ENCODE assay signal across 9 cellular contexts in the genomic region with DNA sequence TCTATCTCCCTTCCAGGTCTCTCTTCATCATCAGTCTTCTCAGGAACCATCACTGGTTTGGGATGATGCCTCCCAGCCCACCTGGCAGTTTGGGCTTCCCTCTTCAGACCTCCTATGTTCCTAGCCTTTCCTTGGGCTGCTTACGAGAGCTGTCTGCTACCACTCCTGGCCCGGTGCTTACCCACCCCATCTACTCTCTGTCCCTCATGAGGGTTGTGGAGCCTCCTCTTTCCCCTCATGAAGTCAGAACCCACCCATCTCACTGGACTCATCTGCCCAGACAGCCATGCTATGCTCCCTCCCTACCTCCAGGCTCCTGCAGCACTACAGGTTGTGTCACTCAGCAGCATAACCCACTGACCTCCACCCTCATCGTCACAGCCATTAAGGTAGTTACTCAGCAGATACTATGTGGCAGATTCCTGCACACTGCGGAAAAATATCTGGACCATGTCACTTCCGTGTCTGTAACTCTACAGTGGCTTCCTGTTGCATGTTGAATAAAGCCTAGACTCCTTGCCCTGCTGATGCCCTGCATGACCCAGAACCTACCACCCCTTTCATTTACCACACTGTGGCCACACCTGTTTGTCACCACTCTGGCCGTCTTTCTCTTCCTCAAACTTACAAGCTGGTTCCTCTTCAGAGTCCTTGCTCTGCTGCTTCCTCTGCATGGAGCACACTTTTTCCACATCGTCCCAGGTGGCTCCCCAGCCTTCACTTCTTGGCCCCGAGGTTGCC. TPM values are rescaled to one million over a fixed set of nuclear protein-coding genes. Genes with fewer than 3 reads are reported as not detected.
DNase-seq lines count a peak whose midpoint lies in the region; ATAC-seq and TF ChIP-seq lines count a peak whose summit lies in the region.
"Had no signal": no experiment of that assay in that cellular context is flagged by ENCODE, and none has a peak within 500 bp of the region (broad histone marks: within the 10 kb centered on the region; RNA-seq: fewer than 3 reads in every experiment).

No MANE protein-coding gene starts in this region.

- TF ChIP-seq CTCF in mesothelial cell of epicardium (IDR thresholded peaks at IDR 0.05; ENCODE audit: unreplicated experiment) (no peak), brain microvascular endothelial cell (IDR thresholded peaks at IDR 0.05; ENCODE audit: low read depth, low read length, missing control alignments) (no peak)

- H3K4me1 Mint-ChIP-seq in activated CD8-positive, alpha-beta memory T cell treated with anti-CD3 and anti-CD28 coated beads, Interleukin-2, amount 10 ng/mL, durations not matched to agents 7 days and 5 days, result peaks cover 58% of the 10 kb centered on the region
- peaks cover 17% of the 10 kb centered on the region for H3K4me1 Mint-ChIP-seq in mesothelial cell of epicardium

- in situ Hi-C loops in brain microvascular endothelial cell (cut with HindIII; ENCODE audit: low pct_ligation_motif_present, low sequenced_read_pairs), result no loop called here

- peaks cover 18% of the 10 kb centered on the region for H3K36me3 ChIP-seq in brain microvascular endothelial cell (replicated peaks)

- CTCF ChIA-PET in activated CD8-positive, alpha-beta memory T cell treated with anti-CD3 and anti-CD28 coated beads, Interleukin-2, amount 10 ng/mL, durations not matched to agents 7 days and 5 days (lab: Charles Lee), result interaction anchor here (1.5 kb wide), 1 partner anchor 26 kb away, joined by 3 read pairs; no protein-coding TSS in a partner anchor

- H3K27ac Mint-ChIP-seq in activated CD8-positive, alpha-beta memory T cell treated with anti-CD3 and anti-CD28 coated beads, Interleukin-2, amount 10 ng/mL, durations not matched to agents 7 days and 5 days, result peak overlapping the region; percentile 87
- H3K27ac Mint-ChIP-seq in mesothelial cell of epicardium, result no peak overlapping the region

- DNase-seq in activated CD8-positive, alpha-beta memory T cell treated with anti-CD3 and anti-CD28 coated beads, Interleukin-2, amount 10 ng/mL, durations not matched to agents 7 days and 5 days, result peak; percentile 71
- DNase-seq in activated CD8-positive, alpha-beta memory T cell treated with anti-CD3 and anti-CD28 coated beads, Interleukin-2, amount 50 U/mL, for 48 hours, result no peak
- DNase-seq in T-helper 9 cell (peak; percentile 17), mesothelial cell of epicardium (ENCODE audit: low spot score in 2 of 2, unreplicated experiment in 2 of 2) (no peak), NCI-H748 treated with DMSO at 0.1 percent for 48 hours (lab: John Stamatoyannopoulos, UW) (no peak), NCI-H2107 treated with DMSO at 0.1 percent for 48 hours (lab: John Stamatoyannopoulos, UW; ENCODE audit: unreplicated experiment) (no peak), brain microvascular endothelial cell (no peak)

- no peaks in the 10 kb centered on the region for H3K27me3 Mint-ChIP-seq in activated CD8-positive, alpha-beta memory T cell treated with anti-CD3 and anti-CD28 coated beads, Interleukin-2, amount 10 ng/mL, durations not matched to agents 7 days and 5 days
- peaks cover 2% of the 10 kb centered on the region for H3K27me3 Mint-ChIP-seq in mesothelial cell of epicardium (ENCODE audit: low read depth)

- H3K4me3 ChIP-seq in brain microvascular endothelial cell (ENCODE audit: low read depth, low read length), result no peak overlapping the region

- H3K27ac ChIP-seq in brain microvascular endothelial cell, result no peak overlapping the region

- peaks cover 40% of the 10 kb centered on the region for H3K36me3 Mint-ChIP-seq in activated CD8-positive, alpha-beta memory T cell treated with anti-CD3 and anti-CD28 coated beads, Interleukin-2, amount 10 ng/mL, durations not matched to agents 7 days and 5 days
- H3K36me3 Mint-ChIP-seq in mesothelial cell of epicardium, result no peaks in the 10 kb centered on the region

- no peaks in the 10 kb centered on the region for H3K9me3 Mint-ChIP-seq in activated CD8-positive, alpha-beta memory T cell treated with anti-CD3 and anti-CD28 coated beads, Interleukin-2, amount 10 ng/mL, durations not matched to agents 7 days and 5 days (ENCODE audit: low read depth)
- no peaks in the 10 kb centered on the region for H3K9me3 Mint-ChIP-seq in mesothelial cell of epicardium

- no peaks in the 10 kb centered on the region for H3K27me3 ChIP-seq in brain microvascular endothelial cell (replicated peaks)

- peak; percentile 38 for ATAC-seq in activated CD8-positive, alpha-beta memory T cell treated with anti-CD3 and anti-CD28 coated beads, Interleukin-2, amount 10 ng/mL, durations not matched to agents 7 days and 5 days
- ATAC-seq in HG03066 (IDR thresholded peaks at IDR 0.05; ENCODE audit: low read depth, unreplicated experiment), result peak; percentile 42

- peak overlapping the region; percentile 92 for H3K4me3 Mint-ChIP-seq in activated CD8-positive, alpha-beta memory T cell treated with anti-CD3 and anti-CD28 coated beads, Interleukin-2, amount 10 ng/mL, durations not matched to agents 7 days and 5 days
- peak overlapping the region; percentile 79 for H3K4me3 Mint-ChIP-seq in mesothelial cell of epicardium

RNA-seq across cellular contexts. Expression of gene DBNL, which starts 2.0 kb away (rescaled TPM):
- total RNA-seq in activated CD8-positive, alpha-beta memory T cell treated with anti-CD3 and anti-CD28 coated beads, Interleukin-2, amount 10 ng/mL, durations not matched to agents 7 days and 5 days, result 100 to 1,000 TPM; 148 to 153 TPM
- 62.6 to 70.9 TPM (median 64.5 TPM) in 3 replicates for total RNA-seq in mesothelial cell of epicardium

RNA-seq across cellular contexts. Expression of gene PGAM2, which starts 18.9 kb away (rescaled TPM):
- under 1 TPM in 1 of 2 experiments, not detected in 1; 0.58 TPM for total RNA-seq in activated CD8-positive, alpha-beta memory T cell treated with anti-CD3 and anti-CD28 coated beads, Interleukin-2, amount 10 ng/mL, durations not matched to agents 7 days and 5 days
- 0.99 to 1.7 TPM (median 1.2 TPM) in 3 replicates for total RNA-seq in mesothelial cell of epicardium

RNA-seq across cellular contexts. Expression of gene POLM, which starts 35.8 kb away (rescaled TPM):
- total RNA-seq in activated CD8-positive, alpha-beta memory T cell treated with anti-CD3 and anti-CD28 coated beads, Interleukin-2, amount 10 ng/mL, durations not matched to agents 7 days and 5 days, result 10 to 100 TPM; 41.8 to 41.9 TPM
- 27.1 to 29.8 TPM (median 29.0 TPM) in 3 replicates for total RNA-seq in mesothelial cell of epicardium

RNA-seq across cellular contexts. Expression of gene SPDYE1, which starts 48.8 kb away (rescaled TPM):
- under 1 TPM in 1 of 2 experiments, not detected in 1; 0.20 TPM for total RNA-seq in activated CD8-positive, alpha-beta memory T cell treated with anti-CD3 and anti-CD28 coated beads, Interleukin-2, amount 10 ng/mL, durations not matched to agents 7 days and 5 days
- total RNA-seq in mesothelial cell of epicardium, result not detected in 3 replicates
- total RNA-seq: thoracic aorta had no signal

RNA-seq across cellular contexts. Expression of gene AEBP1, which starts 57.7 kb away (rescaled TPM):
- 1 to 10 TPM; 4.0 to 6.6 TPM for total RNA-seq in activated CD8-positive, alpha-beta memory T cell treated with anti-CD3 and anti-CD28 coated beads, Interleukin-2, amount 10 ng/mL, durations not matched to agents 7 days and 5 days
- 94.3 to 96.8 TPM (median 95.2 TPM) in 3 replicates for total RNA-seq in mesothelial cell of epicardium

Comparison
In these comparisons a context has a peak if more than half of its experiments do, and no peak if none do; other contexts are left out.
1. DNase-seq: peak in activated CD8-positive, alpha-beta memory T cell treated with anti-CD3 and anti-CD28 coated beads, Interleukin-2, amount 10 ng/mL, durations not matched to agents 7 days and 5 days (single experiment) and T-helper 9 cell (single experiment); none in activated CD8-positive, alpha-beta memory T cell treated with anti-CD3 and anti-CD28 coated beads, Interleukin-2, amount 50 U/mL, for 48 hours (single experiment), mesothelial cell of epicardium (0 of 2), NCI-H748 treated with DMSO at 0.1 percent for 48 hours (single experiment), NCI-H2107 treated with DMSO at 0.1 percent for 48 hours (single experiment) and brain microvascular endothelial cell (single experiment).